In the genomic region with DNA sequence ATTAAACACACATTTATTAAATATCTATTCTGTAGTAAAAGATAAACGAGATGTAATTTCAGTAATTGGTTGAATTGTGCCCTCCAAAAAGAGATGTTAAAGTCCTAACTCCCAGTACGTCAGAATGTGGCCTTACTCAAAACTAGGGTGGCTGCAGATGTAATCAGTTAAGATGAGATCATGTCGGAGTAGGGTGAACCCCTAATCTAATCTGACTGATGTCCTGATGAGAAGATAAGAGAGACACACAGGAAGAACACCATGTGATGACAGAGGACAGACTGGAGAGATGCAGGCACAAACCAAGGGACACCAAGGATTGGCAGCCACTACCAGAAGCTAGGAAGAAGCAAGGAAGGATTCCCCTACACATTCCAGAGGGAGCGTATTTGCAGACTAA, we compare ENCODE assay signal across 16 cellular contexts.
DNase-seq lines count a peak whose midpoint lies in the region; ATAC-seq lines count a peak whose summit lies in the region.
"Had no signal": no experiment of that assay in that cellular context is flagged by ENCODE, and none has a peak within 500 bp of the region (broad histone marks: within the 10 kb centered on the region; RNA-seq: fewer than 3 reads in every experiment).

No MANE protein-coding gene starts in this region.

- no peak overlapping the region for H3K4me3 Mint-ChIP-seq in T-helper 17 cell
- H3K4me3 Mint-ChIP-seq in activated T-helper 2 cell treated with anti-CD3 and anti-CD28 coated beads, Interferon-gamma antibody, Interleukin-2, Interleukin-4, amounts not matched to agents 10 μg/mL and 5 μg/mL and 100 μg/mL, durations not matched to agents 14 hours and 24 hours and 36 hours (ENCODE audit: low read depth): no peak overlapping the region
- H3K4me3 Mint-ChIP-seq: CD4-positive, alpha-beta memory T cell; GM23338; H9 had no signal

- no CpG with 5 or more reads among the region's 4 CpGs for WGBS in mesendoderm (ENCODE audit: extremely low coverage, insufficient coverage, low lambda C conversion rate)

- H3K56ac ChIP-seq in mesendoderm (ENCODE audit: low read length): no peak overlapping the region

- H3K4me3 ChIP-seq in mesendoderm (ENCODE audit: low read length): no peak overlapping the region
- H3K4me3 ChIP-seq: GM23338 had no signal

- H3K4me2 ChIP-seq in mesendoderm (ENCODE audit: low read length): no peak overlapping the region
- H3K4me2 ChIP-seq: GM23338 had no signal

- no peaks in the 10 kb centered on the region for H3K79me2 ChIP-seq in mesendoderm (ENCODE audit: control insufficient read depth, insufficient read depth, low read length)

- intact Hi-C loops in activated T-helper 2 cell treated with anti-CD3 and anti-CD28 coated beads, Interferon-gamma antibody, Interleukin-2, Interleukin-4, amounts not matched to agents 10 μg/mL and 5 μg/mL and 100 μg/mL, durations not matched to agents 14 hours and 24 hours and 36 hours (cut with micrococcal nuclease): no loop called here

- no peak overlapping the region for H2BK5ac ChIP-seq in mesendoderm (ENCODE audit: low read length)

- H3K4me1 Mint-ChIP-seq in T-helper 17 cell: peaks cover 6% of the 10 kb centered on the region
- peaks cover 7% of the 10 kb centered on the region for H3K4me1 Mint-ChIP-seq in activated T-helper 2 cell treated with anti-CD3 and anti-CD28 coated beads, Interferon-gamma antibody, Interleukin-2, Interleukin-4, amounts not matched to agents 10 μg/mL and 5 μg/mL and 100 μg/mL, durations not matched to agents 14 hours and 24 hours and 36 hours (ENCODE audit: low read depth)
- H3K4me1 Mint-ChIP-seq: GM23338, H9 had no signal

- ATAC-seq in T-helper 17 cell: peak; percentile 28
- ATAC-seq: GM23338, HCT116 had no signal

- H3K36me3 ChIP-seq in mesendoderm (ENCODE audit: control insufficient read depth, insufficient read depth, low read length): no peaks in the 10 kb centered on the region

- H2BK120ac ChIP-seq in mesendoderm (ENCODE audit: low read depth, low read length): no peak overlapping the region

- DNase-seq in SK-N-DZ (ENCODE audit: low spot score): peak; percentile 10
- DNase-seq in T-helper 17 cell: no peak
- peak; percentile 6 for DNase-seq in mesendoderm
- DNase-seq in kidney tubule cell (ENCODE audit: low spot score): no peak
- DNase-seq in activated T-helper 2 cell treated with anti-CD3 and anti-CD28 coated beads, Interferon-gamma antibody, Interleukin-2, Interleukin-4, amounts not matched to agents 10 μg/mL and 5 μg/mL and 100 μg/mL, durations not matched to agents 14 hours and 24 hours and 36 hours (ENCODE audit: low spot score): no peak
- no peak for DNase-seq in dermis blood vessel endothelial cell
- DNase-seq: C1 segment of cervical spinal cord; Calu3; CD4-positive, alpha-beta memory T cell; COR-L47; DMS53; DMS79 treated with DMSO at 0.1 percent for 48 hours; GF-D8; H9 had no signal

- H2BK15ac ChIP-seq in mesendoderm (replicated peaks; ENCODE audit: low read depth): no peak overlapping the region

- no peaks in the 10 kb centered on the region for H3K4me1 ChIP-seq in mesendoderm (ENCODE audit: control insufficient read depth, low read depth, low read length)

- H3K27ac Mint-ChIP-seq in T-helper 17 cell: no peak overlapping the region
- H3K27ac Mint-ChIP-seq in activated T-helper 2 cell treated with anti-CD3 and anti-CD28 coated beads, Interferon-gamma antibody, Interleukin-2, Interleukin-4, amounts not matched to agents 10 μg/mL and 5 μg/mL and 100 μg/mL, durations not matched to agents 14 hours and 24 hours and 36 hours: no peak overlapping the region
- H3K27ac Mint-ChIP-seq: CD4-positive, alpha-beta memory T cell; GM23338; H9 had no signal

- H3K79me1 ChIP-seq in mesendoderm (ENCODE audit: low read length): no peaks in the 10 kb centered on the region

- H3K27me3 ChIP-seq in mesendoderm (ENCODE audit: insufficient read depth, low read length, poor library complexity): no peaks in the 10 kb centered on the region

- no peak overlapping the region for H3K27ac ChIP-seq in mesendoderm (ENCODE audit: low read depth, low read length)

- H4K8ac ChIP-seq in mesendoderm (ENCODE audit: low read depth, low read length): no peak overlapping the region

- H3K9ac ChIP-seq in mesendoderm (ENCODE audit: low read length): no peak overlapping the region

- no peak overlapping the region for H2AK5ac ChIP-seq in mesendoderm (ENCODE audit: low read length)

- no peak overlapping the region for H3K18ac ChIP-seq in mesendoderm (ENCODE audit: low read length)

- no peak overlapping the region for H4K5ac ChIP-seq in mesendoderm (ENCODE audit: low read length)

- H3K36me3 Mint-ChIP-seq in T-helper 17 cell (ENCODE audit: low read depth): no peaks in the 10 kb centered on the region
- H3K36me3 Mint-ChIP-seq in activated T-helper 2 cell treated with anti-CD3 and anti-CD28 coated beads, Interferon-gamma antibody, Interleukin-2, Interleukin-4, amounts not matched to agents 10 μg/mL and 5 μg/mL and 100 μg/mL, durations not matched to agents 14 hours and 24 hours and 36 hours (ENCODE audit: low read depth): no peaks in the 10 kb centered on the region
- H3K36me3 Mint-ChIP-seq: CD4-positive, alpha-beta memory T cell had no signal

- H3K23ac ChIP-seq in mesendoderm (ENCODE audit: low read length): no peak overlapping the region

- no peaks in the 10 kb centered on the region for H3K9me3 ChIP-seq in T-helper 17 cell (ENCODE audit: control insufficient read depth, low read length, poor library complexity, severe bottlenecking)

- no peaks in the 10 kb centered on the region for H3K9me3 Mint-ChIP-seq in activated T-helper 2 cell treated with anti-CD3 and anti-CD28 coated beads, Interferon-gamma antibody, Interleukin-2, Interleukin-4, amounts not matched to agents 10 μg/mL and 5 μg/mL and 100 μg/mL, durations not matched to agents 14 hours and 24 hours and 36 hours
- H3K9me3 Mint-ChIP-seq: GM23338, H9 had no signal

- H3K27me3 Mint-ChIP-seq in T-helper 17 cell: no peaks in the 10 kb centered on the region
- peaks cover 10% of the 10 kb centered on the region for H3K27me3 Mint-ChIP-seq in activated T-helper 2 cell treated with anti-CD3 and anti-CD28 coated beads, Interferon-gamma antibody, Interleukin-2, Interleukin-4, amounts not matched to agents 10 μg/mL and 5 μg/mL and 100 μg/mL, durations not matched to agents 14 hours and 24 hours and 36 hours (ENCODE audit: low read depth)
- H3K27me3 Mint-ChIP-seq: CD4-positive, alpha-beta memory T cell had no signal

- H3K4ac ChIP-seq in mesendoderm (ENCODE audit: low read depth, low read length): no peak overlapping the region

Comparison
In these comparisons a context has a peak if more than half of its experiments do, and no peak if none do; other contexts are left out.
1. DNase-seq: peak in SK-N-DZ (single experiment) and mesendoderm (single experiment); none in T-helper 17 cell (0 of 3), kidney tubule cell (single experiment), activated T-helper 2 cell treated with anti-CD3 and anti-CD28 coated beads, Interferon-gamma antibody, Interleukin-2, Interleukin-4, amounts not matched to agents 10 μg/mL and 5 μg/mL and 100 μg/mL, durations not matched to agents 14 hours and 24 hours and 36 hours (single experiment) and dermis blood vessel endothelial cell (single experiment).